ENCODE assay signal across 2 cellular contexts in genomic region chr1:201198598-201198997, GRCh38.
TF ChIP-seq lines count a peak whose summit lies in the region.

No MANE protein-coding gene starts in this region.

TF ChIP-seq in HEK293, 187 proteins besides CTCF, POLR2A, EP300 and RAD21:
- TF ChIP-seq BCL6B (tag by site-specific recombination; IDR thresholded peaks at IDR 0.05) (peak; percentile 8; the same call in 1 of the 2 replicates), ZNF624 (tag by site-specific recombination; IDR thresholded peaks at IDR 0.05) (no peak)

TF ChIP-seq in K562, 482 proteins besides CTCF, POLR2A, EP300 and RAD21 (continued from another document):
- TF ChIP-seq USF2 (CRISPR knock-in tag; IDR thresholded peaks at IDR 0.05) (peak; percentile 81), USF1 (CRISPR knock-in tag; IDR thresholded peaks at IDR 0.05) (peak; percentile 80)
